19 cellular contexts compared by ENCODE assay signal in genomic region chr12:24584032-24584675, GRCh38.
DNase-seq lines count a peak whose midpoint lies in the region; ATAC-seq, FAIRE-seq and TF ChIP-seq lines count a peak whose summit lies in the region.
"Had no signal": no experiment of that assay in that cellular context is flagged by ENCODE, and none has a peak within 500 bp of the region (broad histone marks: within the 10 kb centered on the region; RNA-seq: fewer than 3 reads in every experiment).

No MANE protein-coding gene starts in this region.

- no peaks in the 10 kb centered on the region for H3K79me2 ChIP-seq in H9 (ENCODE audit: insufficient read depth, low read length)
- no peaks in the 10 kb centered on the region for H3K79me2 ChIP-seq in GM12878 (ENCODE audit: control insufficient read depth, insufficient read depth, low read length)

- H3K23me2 ChIP-seq in H9 (ENCODE audit: insufficient read length, low read depth, low read length, poor library complexity, severe bottlenecking), result no peaks in the 10 kb centered on the region

- H3K4me1 Mint-ChIP-seq in H9, result no peaks in the 10 kb centered on the region
- no peaks in the 10 kb centered on the region for H3K4me1 Mint-ChIP-seq in CD4-positive, alpha-beta T cell (ENCODE audit: low read depth)
- H3K4me1 Mint-ChIP-seq: T-helper 17 cell had no signal

- no peak overlapping the region for H2BK5ac ChIP-seq in H9 (ENCODE audit: insufficient read length, low read length)

- no peak overlapping the region for H2BK120ac ChIP-seq in H9 (ENCODE audit: low read depth, low read length, poor library complexity, severe bottlenecking)

- no peak overlapping the region for H2BK12ac ChIP-seq in H9 (ENCODE audit: insufficient read length, low read depth, low read length)

- ATAC-seq in GM12878 (no peak), upper lobe of left lung (ENCODE audit: low FRiP score in 2 of 2) (peak in 1 of 2 donors; percentile 41), HG02970 (IDR thresholded peaks at IDR 0.05; ENCODE audit: low FRiP score, unreplicated experiment) (no peak)
- no peak for ATAC-seq in CD4-positive, alpha-beta T cell (ENCODE audit: poor library complexity)
- ATAC-seq: HCT116, HepG2, T-helper 17 cell had no signal

- H3K9ac ChIP-seq in H9 (ENCODE audit: extremely low read depth, insufficient read length, low read length) (no peak overlapping the region), GM12878 (ENCODE audit: control insufficient read depth, insufficient read depth, low read length) (no peak overlapping the region)

- H3K4me3 Mint-ChIP-seq in H9, result no peak overlapping the region
- H3K4me3 Mint-ChIP-seq in CD4-positive, alpha-beta T cell, result no peak overlapping the region
- H3K4me3 Mint-ChIP-seq: T-helper 17 cell had no signal

- SMC1A ChIA-PET in GM12878 (lab: Charles Lee; ENCODE audit: uncharacterized antibody, unreplicated experiment), result no interaction called here

- no peaks in the 10 kb centered on the region for H3K27me3 ChIP-seq in H9 (ENCODE audit: insufficient read depth, low read length)
- no peaks in the 10 kb centered on the region; a peak in 1 of 4 replicates for H3K27me3 ChIP-seq in GM12878 (replicated peaks in 1 of 2; ENCODE audit: control insufficient read depth in 2 of 2, insufficient read depth in 2 of 2, low read length in 1 of 2)
- no peaks in the 10 kb centered on the region for H3K27me3 ChIP-seq in upper lobe of left lung
- H3K27me3 ChIP-seq in CD4-positive, alpha-beta T cell (ENCODE audit: control insufficient read depth, insufficient read depth, low read length), result no peaks in the 10 kb centered on the region

- H3K4me1 ChIP-seq in H9 (ENCODE audit: insufficient read depth, low read length) (no peaks in the 10 kb centered on the region), GM12878 (ENCODE audit: control insufficient read depth, insufficient read depth, low read length) (no peaks in the 10 kb centered on the region), upper lobe of left lung (no peaks in the 10 kb centered on the region)

- H3K27ac ChIP-seq in H9 (ENCODE audit: insufficient read length, low read depth, low read length), result no peak overlapping the region
- H3K27ac ChIP-seq in GM12878 (ENCODE audit: control insufficient read depth, insufficient read depth), result no peak overlapping the region
- no peak overlapping the region for H3K27ac ChIP-seq in upper lobe of left lung
- no peak overlapping the region for H3K27ac ChIP-seq in CD4-positive, alpha-beta T cell (ENCODE audit: low read depth, low read length)

- H3K23ac ChIP-seq in H9 (ENCODE audit: insufficient read length, low read depth, low read length), result no peak overlapping the region

- no peak overlapping the region for H2AK5ac ChIP-seq in H9 (ENCODE audit: insufficient read length, low read length)

- DNase-seq in H9, result peak; percentile 20
- peak; percentile 75 to 88 for DNase-seq in NOMO-1 (lab: John Stamatoyannopoulos, UW; ENCODE audit: unreplicated experiment in 2 of 2)
- no peak for DNase-seq in GM12878 (ENCODE audit: low read depth, low spot score)
- peak; percentile 26 to 59 for DNase-seq in upper lobe of left lung
- DNase-seq in CD4-positive, alpha-beta T cell, result no peak
- no peak for DNase-seq in HuH-7 (ENCODE audit: low spot score)
- DNase-seq: Caco-2; Kasumi-1; NCI-H1436 treated with DMSO at 0.1 percent for 48 hours; NCI-H2081; NCI-H69; NK-92 treated with Interleukin-12 subunit alpha and Interleukin-12 subunit beta, amount 100 ng/mL, for 24 hours; SHP77 treated with DMSO at 0.1 percent for 48 hours; T-helper 17 cell had no signal

- H4K20me1 ChIP-seq in H9 (ENCODE audit: control insufficient read depth, insufficient read depth, insufficient read length), result no peaks in the 10 kb centered on the region
- no peaks in the 10 kb centered on the region for H4K20me1 ChIP-seq in GM12878 (ENCODE audit: control insufficient read depth, insufficient read depth)

- no peak overlapping the region for H3K14ac ChIP-seq in H9 (ENCODE audit: insufficient read depth, low read length)

- no peak for TF ChIP-seq EP300 in GM12878 (IDR thresholded peaks at IDR 0.05; ENCODE audit: borderline replicate concordance in 1 of 2, control insufficient read depth in 1 of 2, low read depth in 2 of 2, low read length in 2 of 2)
- TF ChIP-seq EP300 in upper lobe of left lung (IDR thresholded peaks at IDR 0.05), result no peak

- no peak for TF ChIP-seq RAD21 in GM12878 (IDR thresholded peaks at IDR 0.05; ENCODE audit: insufficient read depth, low read depth, low read length)

- no peak overlapping the region for H4K91ac ChIP-seq in H9 (ENCODE audit: insufficient read length, low read depth, low read length)

- H4K5ac ChIP-seq in H9 (ENCODE audit: insufficient read length, low read depth, low read length), result no peak overlapping the region

- in situ Hi-C loops in GM12878 (cut with MboI), result no loop called here

- CTCF ChIA-PET in GM12878 (lab: Yijun Ruan, JAX), result no interaction called here
- CTCF ChIA-PET in CD4-positive, alpha-beta T cell (lab: Charles Lee), result no interaction called here

- peaks cover 0 to 21% (median 2%) of the 10 kb centered on the region in 3 experiments; a peak in 5 of 7 replicates for H3K36me3 Mint-ChIP-seq in H9 (ENCODE audit: insufficient read depth in 1 of 3, low read depth in 3 of 3)
- H3K36me3 Mint-ChIP-seq in CD4-positive, alpha-beta T cell (ENCODE audit: low read depth), result no peaks in the 10 kb centered on the region

- TF ChIP-seq POLR2A in GM12878 (IDR thresholded peaks at IDR 0.05; ENCODE audit: low read depth, low read length) (no peak), upper lobe of left lung (IDR thresholded peaks at IDR 0.05) (no peak)

- H3K9me3 ChIP-seq in H9 (ENCODE audit: control insufficient read depth, low read depth, low read length) (no peaks in the 10 kb centered on the region), GM12878 (replicated peaks; ENCODE audit: control insufficient read depth, insufficient read depth, low read length) (no peaks in the 10 kb centered on the region), upper lobe of left lung (no peaks in the 10 kb centered on the region)
- H3K9me3 ChIP-seq in CD4-positive, alpha-beta T cell (ENCODE audit: control insufficient read depth, low read length), result no peaks in the 10 kb centered on the region

- H2BK20ac ChIP-seq in H9 (ENCODE audit: low read depth, low read length, poor library complexity, severe bottlenecking), result no peak overlapping the region

- TF ChIP-seq CTCF in H9 (conservative IDR thresholded peaks at IDR 0.05) (no peak), GM12878 (IDR thresholded peaks at IDR 0.05 in 2 of 3, conservative IDR thresholded peaks at IDR 0.05 in 1 of 3; ENCODE audit: control insufficient read depth in 2 of 3, extremely low read depth in 1 of 3, insufficient read depth in 1 of 3, low read depth in 3 of 3, low read length in 3 of 3) (no peak), upper lobe of left lung (IDR thresholded peaks at IDR 0.05) (no peak)
- TF ChIP-seq CTCF in CD4-positive, alpha-beta T cell (IDR thresholded peaks at IDR 0.05), result no peak

- H3K4ac ChIP-seq in H9 (ENCODE audit: low read depth, low read length), result no peak overlapping the region

- H3K4me2 ChIP-seq in H9 (ENCODE audit: insufficient read depth, insufficient read length, low read length) (no peak overlapping the region), GM12878 (ENCODE audit: control insufficient read depth, insufficient read depth) (no peak overlapping the region)

- H3K79me1 ChIP-seq in H9 (ENCODE audit: insufficient read depth, low read depth, low read length, poor library complexity, severe bottlenecking), result no peaks in the 10 kb centered on the region

- POLR2A ChIA-PET in GM12878 (lab: Charles Lee), result no interaction called here
- POLR2A ChIA-PET in CD4-positive, alpha-beta T cell (lab: Charles Lee), result no interaction called here

- H2AFZ ChIP-seq in H9 (ENCODE audit: low read length) (no peak overlapping the region), GM12878 (ENCODE audit: control insufficient read depth, low read depth, low read length) (no peak overlapping the region)

- no peak overlapping the region for H3T11ph ChIP-seq in H9 (ENCODE audit: low read length)

- H3K36me3 ChIP-seq in GM12878 (ENCODE audit: control insufficient read depth in 2 of 2, insufficient read depth in 2 of 2, low read length in 1 of 2) (no peaks in the 10 kb centered on the region), upper lobe of left lung (no peaks in the 10 kb centered on the region)

- WGBS in H9 (ENCODE audit: extremely low coverage, insufficient read length, low lambda C conversion rate), result no CpG with 5 or more reads among the region's 21 CpGs
- 70% methylated on average over 18 of the region's 21 CpGs for WGBS in GM12878 (ENCODE audit: insufficient coverage, insufficient replicate concordance, low lambda C conversion rate, missing lambda C conversion rate)
- 88% methylated on average over 16 to 19 of the region's 21 CpGs for WGBS in upper lobe of left lung, 2 donors

- no peak overlapping the region for H4K8ac ChIP-seq in H9 (replicated peaks; ENCODE audit: insufficient read length, low read depth, low read length)

- H3K27me3 Mint-ChIP-seq in H9 (ENCODE audit: low read depth), result no peaks in the 10 kb centered on the region
- H3K27me3 Mint-ChIP-seq in CD4-positive, alpha-beta T cell, result no peaks in the 10 kb centered on the region
- H3K27me3 Mint-ChIP-seq: T-helper 17 cell had no signal

- no peak overlapping the region for H3K18ac ChIP-seq in H9 (ENCODE audit: insufficient read length, low read depth, low read length)

- BruUV-seq in GM12878 (replicated peaks; lab: Mats Ljungman, UMichigan), result no TSS peak

- H3K56ac ChIP-seq in H9 (ENCODE audit: insufficient read length, low read depth, low read length), result no peak overlapping the region

- H3K9me3 Mint-ChIP-seq in H9, result peaks cover 9 to 14% of the 10 kb centered on the region in 2 experiments
- peaks cover 4% of the 10 kb centered on the region for H3K9me3 Mint-ChIP-seq in CD4-positive, alpha-beta T cell

- RAD21 ChIA-PET in GM12878 (lab: Charles Lee; ENCODE audit: unreplicated experiment), result no interaction called here

- H3K27ac Mint-ChIP-seq in H9, result no peak overlapping the region; a peak in 1 of 7 replicates
- H3K27ac Mint-ChIP-seq in CD4-positive, alpha-beta T cell, result no peak overlapping the region
- H3K27ac Mint-ChIP-seq: T-helper 17 cell had no signal

- FAIRE-seq in GM12878 (lab: Jason Lieb, UNC), result no peak
- FAIRE-seq: GM18507, HepG2, RCC 7860 had no signal

- intact Hi-C loops in GM12878 (cut with micrococcal nuclease; ENCODE audit: unreplicated experiment), result no loop called here
- intact Hi-C loops in CD4-positive, alpha-beta T cell (cut with DNase I, micrococcal nuclease), result no loop called here

- H3K4me3 ChIP-seq in GM12878, result no peak overlapping the region
- H3K4me3 ChIP-seq in upper lobe of left lung, result no peak overlapping the region

- no peak overlapping the region for H2BK15ac ChIP-seq in H9 (ENCODE audit: low read depth, low read length)

TF ChIP-seq in GM12878, 131 proteins besides CTCF, POLR2A, EP300 and RAD21:
- TF ChIP-seq SPI1 (IDR thresholded peaks at IDR 0.05; ENCODE audit: borderline replicate concordance, insufficient read depth, low read depth, low read length) (peak; percentile 34; the same call in 1 of the 2 replicates), BHLHE40 (IDR thresholded peaks at IDR 0.05; ENCODE audit: borderline replicate concordance in 1 of 2, low read depth in 2 of 2, low read length in 1 of 2) (no peak)

Comparison
In these comparisons a context has a peak if more than half of its experiments do, and no peak if none do; other contexts are left out.
1. DNase-seq: peak in H9 (single experiment), NOMO-1 (2 of 2) and upper lobe of left lung (2 of 2); none in GM12878 (single experiment), CD4-positive, alpha-beta T cell (0 of 10) and HuH-7 (single experiment).